In the genomic region with DNA sequence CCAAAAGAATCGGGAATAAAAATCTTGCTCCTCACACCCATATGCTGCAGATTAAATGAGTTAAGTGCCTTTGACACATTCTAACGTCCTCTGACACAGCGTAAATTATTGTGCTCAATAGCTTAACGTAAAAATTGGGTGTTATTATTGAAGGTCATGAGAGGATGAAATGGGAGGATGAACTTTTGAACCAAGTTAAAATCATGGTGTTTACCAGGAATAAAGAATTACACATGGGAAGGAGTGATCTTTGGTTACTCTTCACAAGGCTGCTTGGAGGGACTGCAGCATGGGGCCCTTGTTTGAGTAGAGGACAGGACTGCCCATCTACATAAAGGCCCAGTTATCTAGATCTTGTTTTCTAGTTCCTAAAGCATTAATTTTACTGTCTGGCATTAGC, we compare ENCODE assay signal across 1 cellular context.
TF ChIP-seq lines count a peak whose summit lies in the region.

No MANE protein-coding gene starts in this region.

TF ChIP-seq in HepG2, 621 proteins besides CTCF, POLR2A, EP300 and RAD21 (continued from another document and continues in another):
- TF ChIP-seq PAXIP1 (CRISPR knock-in tag; conservative IDR thresholded peaks at IDR 0.05) (0 out of 2 replicates have a peak, but pooled peaks have one; percentile 43), ZNF317 (CRISPR knock-in tag; IDR thresholded peaks at IDR 0.05) (no peak), FOXP4 (CRISPR knock-in tag; IDR thresholded peaks at IDR 0.05) (peak; percentile 38; the same call in 1 of the 2 replicates), MYC (CRISPR knock-in tag; IDR thresholded peaks at IDR 0.05; ENCODE audit: borderline replicate concordance) (no peak), TFAP4 (IDR thresholded peaks at IDR 0.05; ENCODE audit: borderline replicate concordance, low read depth) (no peak), HNF4A (CRISPR knock-in tag; IDR thresholded peaks at IDR 0.05) (peak; percentile 71), ATAD3A (CRISPR knock-in tag; IDR thresholded peaks at IDR 0.05) (no peak), MAX (IDR thresholded peaks at IDR 0.05) (no peak), FOXJ3 (CRISPR knock-in tag; IDR thresholded peaks at IDR 0.05; ENCODE audit: borderline replicate concordance) (no peak), ZFYVE20 (CRISPR knock-in tag; IDR thresholded peaks at IDR 0.05; ENCODE audit: borderline replicate concordance, low read depth) (no peak), ZSCAN20 (CRISPR knock-in tag; IDR thresholded peaks at IDR 0.05; ENCODE audit: borderline replicate concordance) (no peak), SNAI1 (CRISPR knock-in tag; IDR thresholded peaks at IDR 0.05; ENCODE audit: borderline replicate concordance) (no peak), SALL1 (CRISPR knock-in tag; IDR thresholded peaks at IDR 0.05) (no peak; the same call in 1 of the 2 replicates), ZNF17 (CRISPR knock-in tag; IDR thresholded peaks at IDR 0.05) (no peak), UBTF (CRISPR knock-in tag; IDR thresholded peaks at IDR 0.05) (no peak), ZNF589 (CRISPR knock-in tag; conservative IDR thresholded peaks at IDR 0.05) (no peak), ZNF34 (CRISPR knock-in tag; IDR thresholded peaks at IDR 0.05; ENCODE audit: borderline replicate concordance) (no peak), ZNF598 (CRISPR knock-in tag; IDR thresholded peaks at IDR 0.05; ENCODE audit: borderline replicate concordance) (no peak), MED1 (CRISPR knock-in tag; IDR thresholded peaks at IDR 0.05) (0 out of 2 replicates have a peak, but pooled peaks have one; percentile 20), NCOA2 (CRISPR knock-in tag; IDR thresholded peaks at IDR 0.05) (no peak; the same call in 1 of the 2 replicates), HIC2 (CRISPR knock-in tag; IDR thresholded peaks at IDR 0.05; ENCODE audit: low read depth) (no peak), SOX13 (IDR thresholded peaks at IDR 0.05) (no peak), SOX13 (CRISPR knock-in tag; conservative IDR thresholded peaks at IDR 0.05 in 1 of 2, IDR thresholded peaks at IDR 0.05 in 1 of 2) (peak in 1 of 2 experiments; percentile 45; a peak in 1 of 4 replicates), MBD4 (IDR thresholded peaks at IDR 0.05; ENCODE audit: borderline replicate concordance, low read length) (no peak), THAP11 (CRISPR knock-in tag; IDR thresholded peaks at IDR 0.05) (no peak), ZNF552 (CRISPR knock-in tag; IDR thresholded peaks at IDR 0.05; ENCODE audit: borderline replicate concordance) (no peak), ZIK1 (CRISPR knock-in tag; IDR thresholded peaks at IDR 0.05; ENCODE audit: borderline replicate concordance, low read depth) (no peak), KDM6A (CRISPR knock-in tag; IDR thresholded peaks at IDR 0.05; ENCODE audit: low read depth) (no peak), ESRRA (CRISPR knock-in tag; IDR thresholded peaks at IDR 0.05; ENCODE audit: low read depth) (no peak), ZNF83 (CRISPR knock-in tag; IDR thresholded peaks at IDR 0.05; ENCODE audit: borderline replicate concordance) (no peak), ZNF564 (CRISPR knock-in tag; IDR thresholded peaks at IDR 0.05) (no peak), ZC3H4 (CRISPR knock-in tag; IDR thresholded peaks at IDR 0.05; ENCODE audit: borderline replicate concordance) (no peak), PPARG (CRISPR knock-in tag; conservative IDR thresholded peaks at IDR 0.05) (no peak), TBP (CRISPR knock-in tag; IDR thresholded peaks at IDR 0.05) (no peak), HOXA7 (CRISPR knock-in tag; IDR thresholded peaks at IDR 0.05) (no peak), RBFOX2 (IDR thresholded peaks at IDR 0.05; ENCODE audit: low read depth, low read length) (no peak), FOXA3 (CRISPR knock-in tag; IDR thresholded peaks at IDR 0.05) (peak; percentile 62), ZNF331 (CRISPR knock-in tag; IDR thresholded peaks at IDR 0.05) (0 out of 2 replicates have a peak, but pooled peaks have one; percentile 16), ZNF121 (CRISPR knock-in tag; IDR thresholded peaks at IDR 0.05) (0 out of 2 replicates have a peak, but pooled peaks have one; percentile 17), ZNF446 (CRISPR knock-in tag; IDR thresholded peaks at IDR 0.05) (no peak), ZNF724P (CRISPR knock-in tag; IDR thresholded peaks at IDR 0.05; ENCODE audit: borderline replicate concordance) (no peak), ZNF776 (CRISPR knock-in tag; IDR thresholded peaks at IDR 0.05) (no peak)
- TF ChIP-seq, protein P1, sequence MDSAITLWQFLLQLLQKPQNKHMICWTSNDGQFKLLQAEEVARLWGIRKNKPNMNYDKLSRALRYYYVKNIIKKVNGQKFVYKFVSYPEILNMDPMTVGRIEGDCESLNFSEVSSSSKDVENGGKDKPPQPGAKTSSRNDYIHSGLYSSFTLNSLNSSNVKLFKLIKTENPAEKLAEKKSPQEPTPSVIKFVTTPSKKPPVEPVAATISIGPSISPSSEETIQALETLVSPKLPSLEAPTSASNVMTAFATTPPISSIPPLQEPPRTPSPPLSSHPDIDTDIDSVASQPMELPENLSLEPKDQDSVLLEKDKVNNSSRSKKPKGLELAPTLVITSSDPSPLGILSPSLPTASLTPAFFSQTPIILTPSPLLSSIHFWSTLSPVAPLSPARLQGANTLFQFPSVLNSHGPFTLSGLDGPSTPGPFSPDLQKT (CRISPR knock-in tag; IDR thresholded peaks at IDR 0.05; ENCODE audit: borderline replicate concordance) = no peak
- TF ChIP-seq, protein P2, sequence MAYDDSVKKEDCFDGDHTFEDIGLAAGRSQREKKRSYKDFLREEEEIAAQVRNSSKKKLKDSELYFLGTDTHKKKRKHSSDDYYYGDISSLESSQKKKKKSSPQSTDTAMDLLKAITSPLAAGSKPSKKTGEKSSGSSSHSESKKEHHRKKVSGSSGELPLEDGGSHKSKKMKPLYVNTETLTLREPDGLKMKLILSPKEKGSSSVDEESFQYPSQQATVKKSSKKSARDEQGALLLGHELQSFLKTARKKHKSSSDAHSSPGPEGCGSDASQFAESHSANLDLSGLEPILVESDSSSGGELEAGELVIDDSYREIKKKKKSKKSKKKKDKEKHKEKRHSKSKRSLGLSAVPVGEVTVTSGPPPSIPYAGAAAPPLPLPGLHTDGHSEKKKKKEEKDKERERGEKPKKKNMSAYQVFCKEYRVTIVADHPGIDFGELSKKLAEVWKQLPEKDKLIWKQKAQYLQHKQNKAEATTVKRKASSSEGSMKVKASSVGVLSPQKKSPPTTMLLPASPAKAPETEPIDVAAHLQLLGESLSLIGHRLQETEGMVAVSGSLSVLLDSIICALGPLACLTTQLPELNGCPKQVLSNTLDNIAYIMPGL (CRISPR knock-in tag; IDR thresholded peaks at IDR 0.05; ENCODE audit: borderline replicate concordance in 1 of 2, low read depth in 1 of 2) = no peak
- TF ChIP-seq, protein P3, sequence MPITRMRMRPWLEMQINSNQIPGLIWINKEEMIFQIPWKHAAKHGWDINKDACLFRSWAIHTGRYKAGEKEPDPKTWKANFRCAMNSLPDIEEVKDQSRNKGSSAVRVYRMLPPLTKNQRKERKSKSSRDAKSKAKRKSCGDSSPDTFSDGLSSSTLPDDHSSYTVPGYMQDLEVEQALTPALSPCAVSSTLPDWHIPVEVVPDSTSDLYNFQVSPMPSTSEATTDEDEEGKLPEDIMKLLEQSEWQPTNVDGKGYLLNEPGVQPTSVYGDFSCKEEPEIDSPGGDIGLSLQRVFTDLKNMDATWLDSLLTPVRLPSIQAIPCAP (CRISPR knock-in tag; IDR thresholded peaks at IDR 0.05; ENCODE audit: low read depth) = no peak
- TF ChIP-seq, protein P4, sequence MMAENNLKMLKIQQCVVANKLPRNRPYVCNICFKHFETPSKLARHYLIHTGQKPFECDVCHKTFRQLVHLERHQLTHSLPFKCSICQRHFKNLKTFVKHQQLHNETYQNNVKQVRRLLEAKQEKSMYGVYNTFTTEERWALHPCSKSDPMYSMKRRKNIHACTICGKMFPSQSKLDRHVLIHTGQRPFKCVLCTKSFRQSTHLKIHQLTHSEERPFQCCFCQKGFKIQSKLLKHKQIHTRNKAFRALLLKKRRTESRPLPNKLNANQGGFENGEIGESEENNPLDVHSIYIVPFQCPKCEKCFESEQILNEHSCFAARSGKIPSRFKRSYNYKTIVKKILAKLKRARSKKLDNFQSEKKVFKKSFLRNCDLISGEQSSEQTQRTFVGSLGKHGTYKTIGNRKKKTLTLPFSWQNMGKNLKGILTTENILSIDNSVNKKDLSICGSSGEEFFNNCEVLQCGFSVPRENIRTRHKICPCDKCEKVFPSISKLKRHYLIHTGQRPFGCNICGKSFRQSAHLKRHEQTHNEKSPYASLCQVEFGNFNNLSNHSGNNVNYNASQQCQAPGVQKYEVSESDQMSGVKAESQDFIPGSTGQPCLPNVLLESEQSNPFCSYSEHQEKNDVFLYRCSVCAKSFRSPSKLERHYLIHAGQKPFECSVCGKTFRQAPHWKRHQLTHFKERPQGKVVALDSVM (CRISPR knock-in tag; IDR thresholded peaks at IDR 0.05) = no peak
